ENCODE assay signal across 8 cellular contexts in the genomic region with DNA sequence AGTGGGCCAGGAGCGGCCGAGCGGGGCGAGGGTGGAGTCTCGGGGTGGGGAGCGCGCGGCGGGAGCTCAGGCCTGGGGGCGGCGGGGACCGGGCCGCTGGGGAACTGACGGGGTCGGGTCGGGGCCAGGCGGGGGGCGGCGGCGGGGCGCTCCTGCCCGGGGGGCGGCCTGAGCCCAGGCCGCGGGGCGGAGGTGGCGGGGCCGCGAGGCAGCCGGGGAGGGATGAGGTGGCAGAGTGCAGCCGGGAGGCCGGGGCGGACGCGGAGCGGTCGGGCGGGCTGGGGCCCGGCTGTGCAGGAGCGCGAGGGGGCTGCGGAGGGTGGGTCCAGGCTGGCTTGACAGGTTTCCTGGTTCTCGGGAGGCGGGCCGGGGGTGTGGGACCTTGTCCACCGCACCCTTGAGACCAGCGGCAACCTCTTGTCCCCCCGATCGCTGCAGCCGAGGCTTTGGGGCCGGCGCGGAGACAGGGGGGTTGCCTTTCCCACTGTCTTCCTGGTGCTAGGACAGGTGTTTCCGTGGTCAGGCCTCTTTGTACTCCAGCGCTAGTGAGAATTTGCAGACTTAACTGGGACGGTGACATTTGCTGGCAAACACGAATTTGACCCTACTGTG. TPM values are rescaled to one million over a fixed set of nuclear protein-coding genes. Genes with fewer than 3 reads are reported as not detected.
DNase-seq lines count a peak whose midpoint lies in the region; ATAC-seq, FAIRE-seq and TF ChIP-seq lines count a peak whose summit lies in the region.
"Not testable (repeated sequence)": the region's sequence is repeated elsewhere in the genome, so short reads cannot be mapped to it uniquely, and the experiment has no call there.

No MANE protein-coding gene starts in this region.

- CTCF ChIA-PET in GM10248 (lab: Yijun Ruan, JAX), result not testable (repeated sequence)
- CTCF ChIA-PET in GM12878 (lab: Yijun Ruan, JAX), result interaction anchor here (1.9 kb wide), 1 partner anchor 33 kb away, joined by 5 read pairs; no protein-coding TSS in a partner anchor

- H3K27me3 ChIP-seq in H7 (ENCODE audit: control insufficient read depth, insufficient read depth, low read length); HUES64 (ENCODE audit: insufficient read depth, low read length); GM12878 (replicated peaks in 1 of 2; ENCODE audit: control insufficient read depth in 2 of 2, insufficient read depth in 2 of 2, low read length in 1 of 2); right atrium auricular region; thymus (ENCODE audit: control insufficient read depth, insufficient read depth): not testable (repeated sequence)

- H3K36me3 ChIP-seq in H7 (replicated peaks; ENCODE audit: control insufficient read depth, insufficient read depth, low read length); HUES64 (ENCODE audit: insufficient read depth, low read length); GM12878 (ENCODE audit: control insufficient read depth in 2 of 2, insufficient read depth in 2 of 2, low read length in 1 of 2); right atrium auricular region; thymus (ENCODE audit: control insufficient read depth, insufficient read depth): not testable (repeated sequence)

- under 1% methylated on average over 57 of the region's 57 CpGs for WGBS in HUES64
- WGBS in GM12878 (ENCODE audit: insufficient coverage, insufficient replicate concordance, low lambda C conversion rate, missing lambda C conversion rate), result 2% methylated on average over 15 of the region's 57 CpGs
- WGBS in thymus, result 2% methylated on average over 57 of the region's 57 CpGs

- TF ChIP-seq RAD21 in GM12878 (IDR thresholded peaks at IDR 0.05; ENCODE audit: insufficient read depth, low read depth, low read length), result not testable (repeated sequence)

- peak; percentile 18 for DNase-seq in GM10248 (ENCODE audit: extremely low spot score)
- peak; percentile 53 for DNase-seq in H7
- peak; percentile 7 for DNase-seq in T-helper 22 cell (ENCODE audit: low read depth)
- not testable (repeated sequence) for DNase-seq in GM12878 (ENCODE audit: low read depth, low spot score); right atrium auricular region (ENCODE audit: low spot score)
- peak; percentile 9 for DNase-seq in occipital lobe (lab: John Stamatoyannopoulos, UW)

- in situ Hi-C loops in GM12878 (cut with MboI), result not testable (repeated sequence)

- not testable (repeated sequence) for H3K4me1 ChIP-seq in HUES64 (ENCODE audit: insufficient read depth, low read length); GM12878 (ENCODE audit: control insufficient read depth, insufficient read depth, low read length); right atrium auricular region; thymus (ENCODE audit: control insufficient read depth, insufficient read depth, low read length)

- intact Hi-C loops in GM12878 (cut with micrococcal nuclease; ENCODE audit: unreplicated experiment), result loop anchor here (10.0 kb wide), 1 partner anchor 111 kb away; a partner anchor contains a TSS

- SMC1A ChIA-PET in GM12878 (lab: Charles Lee; ENCODE audit: uncharacterized antibody, unreplicated experiment), result not testable (repeated sequence)

- ATAC-seq in GM12878, result peak; percentile 40

- TF ChIP-seq CTCF in GM10248 (IDR thresholded peaks at IDR 0.05; ENCODE audit: control extremely low read depth, extremely low read depth, low read depth, missing control alignments); GM12878 (IDR thresholded peaks at IDR 0.05 in 2 of 3, conservative IDR thresholded peaks at IDR 0.05 in 1 of 3; ENCODE audit: control insufficient read depth in 2 of 3, extremely low read depth in 1 of 3, insufficient read depth in 1 of 3, low read depth in 3 of 3, low read length in 3 of 3); right atrium auricular region (IDR thresholded peaks at IDR 0.05): not testable (repeated sequence)

- peak overlapping the region; percentile 55 for H2AFZ ChIP-seq in GM12878 (ENCODE audit: control insufficient read depth, low read depth, low read length)

- FAIRE-seq in GM12878 (lab: Jason Lieb, UNC), result not testable (repeated sequence)

- not testable (repeated sequence) for TF ChIP-seq POLR2A in GM12878 (IDR thresholded peaks at IDR 0.05; ENCODE audit: low read depth, low read length)

- BruUV-seq in GM12878 (replicated peaks; lab: Mats Ljungman, UMichigan), result not testable (repeated sequence)

- peak overlapping the region; percentile 85; the same call in 1 of the 2 replicates for H3K27ac ChIP-seq in HUES64 (ENCODE audit: low read depth, low read length)
- peak overlapping the region; percentile 58 for H3K27ac ChIP-seq in GM12878 (ENCODE audit: control insufficient read depth, insufficient read depth)
- H3K27ac ChIP-seq in right atrium auricular region, result peak overlapping the region; percentile 75 to 76
- peak overlapping the region; percentile 70 for H3K27ac ChIP-seq in thymus (ENCODE audit: low read depth)

- H3K9ac ChIP-seq in HUES64 (ENCODE audit: low read depth, low read length) (peak overlapping the region; percentile 86), GM12878 (ENCODE audit: control insufficient read depth, insufficient read depth, low read length) (peak overlapping the region; percentile 64)

- RAD21 ChIA-PET in GM12878 (lab: Charles Lee; ENCODE audit: unreplicated experiment), result not testable (repeated sequence)

- H3K79me2 ChIP-seq in GM12878 (ENCODE audit: control insufficient read depth, insufficient read depth, low read length), result peaks cover 16% of the 10 kb centered on the region

- not testable (repeated sequence) for H4K20me1 ChIP-seq in GM12878 (ENCODE audit: control insufficient read depth, insufficient read depth)

- POLR2A ChIA-PET in GM10248 (lab: Yijun Ruan, JAX), result not testable (repeated sequence)
- POLR2A ChIA-PET in GM12878 (lab: Charles Lee), result interaction anchor here (0.6 kb wide), 1 partner anchor 54 kb away, joined by 4 read pairs; no protein-coding TSS in a partner anchor

- not testable (repeated sequence) for TF ChIP-seq EP300 in GM12878 (IDR thresholded peaks at IDR 0.05; ENCODE audit: borderline replicate concordance in 1 of 2, control insufficient read depth in 1 of 2, low read depth in 2 of 2, low read length in 2 of 2)

- H3K4me2 ChIP-seq in GM12878 (ENCODE audit: control insufficient read depth, insufficient read depth), result peak overlapping the region; percentile 62

- H3K4me3 ChIP-seq in H7 (ENCODE audit: insufficient read depth, low read depth, low read length) (peak overlapping the region; percentile 71), HUES64 (ENCODE audit: low read length) (peak overlapping the region; percentile 85), GM12878 (peak overlapping the region; percentile 94), right atrium auricular region (peak overlapping the region; percentile 89 to 94), thymus (ENCODE audit: low read length) (peak overlapping the region; percentile 74)

- not testable (repeated sequence) for H3K9me3 ChIP-seq in HUES64 (ENCODE audit: insufficient read depth, low read depth, low read length); GM12878 (replicated peaks; ENCODE audit: control insufficient read depth, insufficient read depth, low read length); right atrium auricular region; thymus (ENCODE audit: control insufficient read depth)

TF ChIP-seq in GM12878, 131 proteins besides CTCF, POLR2A, EP300 and RAD21:
- 0 out of 2 replicates have a peak, but pooled peaks have one; percentile 8 for TF ChIP-seq GATAD2B (conservative IDR thresholded peaks at IDR 0.05; ENCODE audit: low read depth)
- TF ChIP-seq TAF1 (IDR thresholded peaks at IDR 0.05; ENCODE audit: borderline replicate concordance, low read depth, low read length), result 0 out of 2 replicates have a peak, but pooled peaks have one; percentile 4

RNA-seq across cellular contexts. Expression of a gene that starts 0.8 kb away (rescaled TPM):
- total RNA-seq in H7 (2014; rRNA removed; shearing (Covaris generic)), result 13.2 and 14.3 TPM in 2 replicates
- 30.4 TPM for polyA plus RNA-seq in HUES64 (2013, experiment 1 of 2)
- 34.6 TPM for polyA plus RNA-seq in HUES64 (2013, experiment 2 of 2)
- total RNA-seq in GM12878 (2013; cell fraction: nucleolus; rRNA removed), result 13.4 and 14.5 TPM in 2 replicates
- 8.6 and 9.1 TPM in 2 replicates for total RNA-seq in GM12878 (2014; rRNA removed)
- total RNA-seq in GM12878 (2014; rRNA removed; fragmentation: Illumina TruSeq; extraction: Trizol), result 7.8 and 8.0 TPM in 2 replicates
- total RNA-seq in GM12878 (2021), result 15.0 and 16.1 TPM in 2 replicates
- 2.6 TPM for polyA plus RNA-seq in GM12878 (2011; ENCODE audit: low read depth)
- polyA plus RNA-seq in GM12878 (2011; rRNA removed), result 17.4 and 17.5 TPM in 2 replicates
- 8.1 and 9.4 TPM in 2 replicates for polyA plus RNA-seq in GM12878 (2011; cell fraction: cytosol; rRNA removed)
- 3.0 and 3.4 TPM in 2 replicates for polyA plus RNA-seq in GM12878 (2011; cell fraction: nucleus; rRNA removed)
- polyA plus RNA-seq in GM12878 (2012), result 5.6 and 7.6 TPM in 2 replicates
- 15.6 and 18.1 TPM in 2 replicates for polyA plus RNA-seq in GM12878 (2014; fragmentation: Illumina TruSeq; extraction: Trizol)
- polyA plus RNA-seq in GM12878 (2014; fragmentation: Nextera tagmentation; extraction: Ambion mirVana), result 1 to 10 TPM; 3.3 to 4.7 TPM
- 10.9 and 15.2 TPM in 2 replicates for polyA plus RNA-seq in GM12878 (2014; rRNA removed)
- 10 to 100 TPM in 1 of 2 experiments, 1 to 10 TPM in 1; 9.8 to 18.8 TPM for polyA plus RNA-seq in GM12878 (2016; fragmentation: Nextera tagmentation; extraction: Ambion mirVana)
- polyA minus RNA-seq in GM12878 (2011; rRNA and poly(A)+ RNA removed), result 14.2 and 15.4 TPM in 2 replicates
- 8.3 and 8.8 TPM in 2 replicates for polyA minus RNA-seq in GM12878 (2011; cell fraction: cytosol; rRNA and poly(A)+ RNA removed)
- polyA minus RNA-seq in GM12878 (2011; cell fraction: nucleus; rRNA and poly(A)+ RNA removed), result 1.3 and 3.8 TPM in 2 replicates
- 10 to 100 TPM; 12.3 to 13.5 TPM for total RNA-seq in right atrium auricular region
- total RNA-seq in occipital lobe, result 31.7 TPM
- polyA plus RNA-seq in thymus, result 8.5 TPM
